11 cellular contexts compared by ENCODE assay signal in the genomic region with DNA sequence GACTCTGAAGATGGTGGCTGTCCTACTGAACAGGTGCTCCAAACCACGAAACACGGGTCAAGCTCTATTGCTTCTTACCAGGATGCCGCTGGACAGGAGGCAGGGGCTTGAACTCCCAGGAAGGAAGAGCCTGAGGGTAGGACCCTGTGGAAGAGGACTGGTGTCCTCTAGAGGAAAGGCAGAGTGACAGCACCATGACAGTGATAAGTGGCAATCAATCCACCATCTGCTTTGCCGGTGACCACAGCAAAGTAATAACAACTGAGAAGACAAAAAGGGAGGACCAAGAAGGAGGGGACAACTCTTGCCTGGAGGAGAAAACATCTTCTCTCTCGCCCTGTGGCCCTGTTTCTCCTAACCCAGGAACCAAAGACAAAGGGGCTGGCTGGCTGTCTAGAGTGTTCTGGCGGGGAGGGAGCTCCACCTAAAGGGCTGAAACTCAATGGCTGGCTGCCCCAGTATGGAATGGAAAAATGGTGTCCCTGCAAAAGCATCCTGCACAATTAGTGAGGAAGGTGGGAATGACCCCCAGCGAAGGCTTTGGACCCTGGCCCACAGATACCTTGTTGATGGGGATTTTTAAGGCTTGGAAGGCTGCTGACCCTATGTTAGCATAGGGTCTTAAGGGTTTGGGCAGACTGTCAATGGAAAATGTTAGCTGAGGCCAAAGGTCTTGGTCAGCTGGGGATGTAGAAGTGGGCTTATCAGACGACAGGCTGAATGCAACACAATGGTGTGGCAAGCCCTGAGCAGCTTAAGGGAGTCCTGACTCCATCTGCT.
A peak's percentile ranks its signal among the peaks of the same experiment; 100 is the strongest.
DNase-seq lines count a peak whose midpoint lies in the region; ATAC-seq and TF ChIP-seq lines count a peak whose summit lies in the region.
"Had no signal": no experiment of that assay in that cellular context is flagged by ENCODE, and none has a peak within 500 bp of the region (broad histone marks: within the 10 kb centered on the region; RNA-seq: fewer than 3 reads in every experiment).

No MANE protein-coding gene starts in this region.

- H3K36me3 ChIP-seq in Loucy (ENCODE audit: insufficient read depth, low read length), result no peaks in the 10 kb centered on the region

- no peak overlapping the region for H3K9ac ChIP-seq in Loucy (ENCODE audit: low read depth, low read length, poor library complexity, severe bottlenecking)

- no peaks in the 10 kb centered on the region for H3K9me3 ChIP-seq in Loucy (ENCODE audit: insufficient read depth, low read depth, low read length)
- H3K9me3 ChIP-seq: tibial nerve had no signal

- H3K4me1 ChIP-seq in Loucy (ENCODE audit: insufficient read depth, low read length, poor library complexity, severe bottlenecking), result no peaks in the 10 kb centered on the region
- H3K4me1 ChIP-seq: tibial nerve had no signal

- no peaks in the 10 kb centered on the region for H3K27me3 ChIP-seq in Loucy (ENCODE audit: insufficient read depth, low read length, poor library complexity, severe bottlenecking)
- H3K27me3 ChIP-seq: tibial nerve had no signal

- TF ChIP-seq CTCF in Loucy (conservative IDR thresholded peaks at IDR 0.05; ENCODE audit: low read length) (peak; percentile 63), choroid plexus epithelial cell (conservative IDR thresholded peaks at IDR 0.05; ENCODE audit: low read depth, low read length) (peak; percentile 47)

- H3F3A ChIP-seq in Loucy (ENCODE audit: low read depth), result no peaks in the 10 kb centered on the region

- H3K9me2 ChIP-seq in Loucy (replicated peaks; ENCODE audit: low read depth, low read length), result no peaks in the 10 kb centered on the region

- no peak overlapping the region for H3K4me3 ChIP-seq in Loucy (ENCODE audit: low read length, poor library complexity, severe bottlenecking)
- no peak overlapping the region for H3K4me3 ChIP-seq in choroid plexus epithelial cell (ENCODE audit: low read depth, low read length)
- H3K4me3 ChIP-seq: tibial nerve had no signal

- no peak for ATAC-seq in GM21786 (IDR thresholded peaks at IDR 0.05; ENCODE audit: unreplicated experiment)

- no peak overlapping the region for H2AFZ ChIP-seq in Loucy (ENCODE audit: low read length)

- no peaks in the 10 kb centered on the region for H4K20me1 ChIP-seq in Loucy (ENCODE audit: insufficient read depth, low read length, poor library complexity, severe bottlenecking)

- peak; percentile 4 to 34 for DNase-seq in NCI-H524 (lab: John Stamatoyannopoulos, UW)
- no peak for DNase-seq in NCI-H524 treated with DMSO at 0.1 percent for 48 hours (lab: John Stamatoyannopoulos, UW)
- DNase-seq in choroid plexus epithelial cell (ENCODE audit: low read depth), result peak; percentile 25
- DNase-seq in pons (ENCODE audit: low spot score), result peak; percentile 2
- no peak for DNase-seq in GF-D8 (lab: John Stamatoyannopoulos, UW)
- DNase-seq in NCI-H2196 treated with DMSO at 0.1 percent for 48 hours (lab: John Stamatoyannopoulos, UW; ENCODE audit: unreplicated experiment), result no peak
- DNase-seq: ACHN, NCI-H510A treated with DMSO at 0.1 percent for 48 hours had no signal

- no peaks in the 10 kb centered on the region for H3K79me2 ChIP-seq in Loucy (ENCODE audit: insufficient read depth, low read length)

- no peak overlapping the region for H3K4me2 ChIP-seq in Loucy (ENCODE audit: low read depth, low read length, poor library complexity, severe bottlenecking)

Comparison
In these comparisons a context has a peak if more than half of its experiments do, and no peak if none do; other contexts are left out.
1. DNase-seq: peak in NCI-H524 (2 of 2), choroid plexus epithelial cell (single experiment) and pons (single experiment); none in NCI-H524 treated with DMSO at 0.1 percent for 48 hours (single experiment), GF-D8 (single experiment) and NCI-H2196 treated with DMSO at 0.1 percent for 48 hours (single experiment).